Comparison of ENCODE assay signal across 1 cellular context in the genomic region with DNA sequence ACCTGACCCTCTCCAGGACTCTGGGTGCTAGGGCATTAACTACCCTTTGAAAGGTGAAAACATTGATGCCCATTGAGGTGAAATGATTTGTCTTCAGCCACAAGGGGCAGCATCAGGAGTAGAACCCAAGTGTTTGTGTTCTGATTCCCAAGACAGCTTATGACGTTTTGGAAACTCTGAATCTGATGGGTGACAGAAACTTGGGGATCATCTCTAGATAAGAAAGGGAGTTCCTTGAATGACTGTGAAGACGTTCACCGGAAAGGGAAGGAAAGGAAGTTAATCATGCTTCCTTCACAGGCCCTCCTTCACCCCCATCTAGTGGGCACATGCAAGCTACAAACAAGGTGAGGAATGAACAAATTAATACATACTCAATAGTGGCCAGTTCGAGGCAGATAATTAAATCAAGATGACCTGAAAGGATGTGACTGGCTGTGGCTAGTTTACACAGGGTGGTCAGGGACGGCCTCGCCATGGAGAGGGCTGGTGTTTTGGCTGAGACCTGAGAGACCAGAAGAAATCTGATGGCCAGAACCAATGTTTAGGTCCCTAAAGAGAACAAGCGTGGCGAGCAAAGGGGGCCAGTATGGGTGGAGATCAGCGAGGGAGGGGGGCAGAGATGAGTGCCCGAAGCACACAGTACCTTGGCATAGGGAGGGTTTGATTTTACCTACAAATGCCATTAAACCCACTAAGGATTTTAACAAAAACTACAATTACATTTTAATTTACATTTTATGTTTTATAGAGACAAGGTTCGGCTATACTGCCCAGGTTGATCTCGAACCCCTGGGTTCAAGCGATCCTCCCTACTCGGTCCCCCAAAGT.
TF ChIP-seq lines count a peak whose summit lies in the region.

No MANE protein-coding gene starts in this region.

TF ChIP-seq in K562, 482 proteins besides CTCF, POLR2A, EP300 and RAD21 (continued from another document):
- TF ChIP-seq, protein P1, sequence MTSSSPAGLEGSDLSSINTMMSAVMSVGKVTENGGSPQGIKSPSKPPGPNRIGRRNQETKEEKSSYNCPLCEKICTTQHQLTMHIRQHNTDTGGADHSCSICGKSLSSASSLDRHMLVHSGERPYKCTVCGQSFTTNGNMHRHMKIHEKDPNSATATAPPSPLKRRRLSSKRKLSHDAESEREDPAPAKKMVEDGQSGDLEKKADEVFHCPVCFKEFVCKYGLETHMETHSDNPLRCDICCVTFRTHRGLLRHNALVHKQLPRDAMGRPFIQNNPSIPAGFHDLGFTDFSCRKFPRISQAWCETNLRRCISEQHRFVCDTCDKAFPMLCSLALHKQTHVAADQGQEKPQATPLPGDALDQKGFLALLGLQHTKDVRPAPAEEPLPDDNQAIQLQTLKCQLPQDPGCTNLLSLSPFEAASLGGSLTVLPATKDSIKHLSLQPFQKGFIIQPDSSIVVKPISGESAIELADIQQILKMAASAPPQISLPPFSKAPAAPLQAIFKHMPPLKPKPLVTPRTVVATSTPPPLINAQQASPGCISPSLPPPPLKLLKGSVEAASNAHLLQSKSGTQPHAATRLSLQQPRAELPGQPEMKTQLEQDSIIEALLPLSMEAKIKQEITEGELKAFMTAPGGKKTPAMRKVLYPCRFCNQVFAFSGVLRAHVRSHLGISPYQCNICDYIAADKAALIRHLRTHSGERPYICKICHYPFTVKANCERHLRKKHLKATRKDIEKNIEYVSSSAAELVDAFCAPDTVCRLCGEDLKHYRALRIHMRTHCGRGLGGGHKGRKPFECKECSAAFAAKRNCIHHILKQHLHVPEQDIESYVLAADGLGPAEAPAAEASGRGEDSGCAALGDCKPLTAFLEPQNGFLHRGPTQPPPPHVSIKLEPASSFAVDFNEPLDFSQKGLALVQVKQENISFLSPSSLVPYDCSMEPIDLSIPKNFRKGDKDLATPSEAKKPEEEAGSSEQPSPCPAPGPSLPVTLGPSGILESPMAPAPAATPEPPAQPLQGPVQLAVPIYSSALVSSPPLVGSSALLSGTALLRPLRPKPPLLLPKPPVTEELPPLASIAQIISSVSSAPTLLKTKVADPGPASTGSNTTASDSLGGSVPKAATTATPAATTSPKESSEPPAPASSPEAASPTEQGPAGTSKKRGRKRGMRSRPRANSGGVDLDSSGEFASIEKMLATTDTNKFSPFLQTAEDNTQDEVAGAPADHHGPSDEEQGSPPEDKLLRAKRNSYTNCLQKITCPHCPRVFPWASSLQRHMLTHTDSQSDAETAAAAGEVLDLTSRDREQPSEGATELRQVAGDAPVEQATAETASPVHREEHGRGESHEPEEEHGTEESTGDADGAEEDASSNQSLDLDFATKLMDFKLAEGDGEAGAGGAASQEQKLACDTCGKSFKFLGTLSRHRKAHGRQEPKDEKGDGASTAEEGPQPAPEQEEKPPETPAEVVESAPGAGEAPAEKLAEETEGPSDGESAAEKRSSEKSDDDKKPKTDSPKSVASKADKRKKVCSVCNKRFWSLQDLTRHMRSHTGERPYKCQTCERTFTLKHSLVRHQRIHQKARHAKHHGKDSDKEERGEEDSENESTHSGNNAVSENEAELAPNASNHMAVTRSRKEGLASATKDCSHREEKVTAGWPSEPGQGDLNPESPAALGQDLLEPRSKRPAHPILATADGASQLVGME (CRISPR knock-in tag; IDR thresholded peaks at IDR 0.05) = no peak
- TF ChIP-seq, protein P2, sequence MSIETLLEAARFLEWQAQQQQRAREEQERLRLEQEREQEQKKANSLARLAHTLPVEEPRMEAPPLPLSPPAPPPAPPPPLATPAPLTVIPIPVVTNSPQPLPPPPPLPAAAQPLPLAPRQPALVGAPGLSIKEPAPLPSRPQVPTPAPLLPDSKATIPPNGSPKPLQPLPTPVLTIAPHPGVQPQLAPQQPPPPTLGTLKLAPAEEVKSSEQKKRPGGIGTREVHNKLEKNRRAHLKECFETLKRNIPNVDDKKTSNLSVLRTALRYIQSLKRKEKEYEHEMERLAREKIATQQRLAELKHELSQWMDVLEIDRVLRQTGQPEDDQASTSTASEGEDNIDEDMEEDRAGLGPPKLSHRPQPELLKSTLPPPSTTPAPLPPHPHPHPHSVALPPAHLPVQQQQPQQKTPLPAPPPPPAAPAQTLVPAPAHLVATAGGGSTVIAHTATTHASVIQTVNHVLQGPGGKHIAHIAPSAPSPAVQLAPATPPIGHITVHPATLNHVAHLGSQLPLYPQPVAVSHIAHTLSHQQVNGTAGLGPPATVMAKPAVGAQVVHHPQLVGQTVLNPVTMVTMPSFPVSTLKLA (conservative IDR thresholded peaks at IDR 0.05) = peak in 1 of 2 experiments; percentile 47; a peak in 2 of 4 replicates
- TF ChIP-seq, protein P3, sequence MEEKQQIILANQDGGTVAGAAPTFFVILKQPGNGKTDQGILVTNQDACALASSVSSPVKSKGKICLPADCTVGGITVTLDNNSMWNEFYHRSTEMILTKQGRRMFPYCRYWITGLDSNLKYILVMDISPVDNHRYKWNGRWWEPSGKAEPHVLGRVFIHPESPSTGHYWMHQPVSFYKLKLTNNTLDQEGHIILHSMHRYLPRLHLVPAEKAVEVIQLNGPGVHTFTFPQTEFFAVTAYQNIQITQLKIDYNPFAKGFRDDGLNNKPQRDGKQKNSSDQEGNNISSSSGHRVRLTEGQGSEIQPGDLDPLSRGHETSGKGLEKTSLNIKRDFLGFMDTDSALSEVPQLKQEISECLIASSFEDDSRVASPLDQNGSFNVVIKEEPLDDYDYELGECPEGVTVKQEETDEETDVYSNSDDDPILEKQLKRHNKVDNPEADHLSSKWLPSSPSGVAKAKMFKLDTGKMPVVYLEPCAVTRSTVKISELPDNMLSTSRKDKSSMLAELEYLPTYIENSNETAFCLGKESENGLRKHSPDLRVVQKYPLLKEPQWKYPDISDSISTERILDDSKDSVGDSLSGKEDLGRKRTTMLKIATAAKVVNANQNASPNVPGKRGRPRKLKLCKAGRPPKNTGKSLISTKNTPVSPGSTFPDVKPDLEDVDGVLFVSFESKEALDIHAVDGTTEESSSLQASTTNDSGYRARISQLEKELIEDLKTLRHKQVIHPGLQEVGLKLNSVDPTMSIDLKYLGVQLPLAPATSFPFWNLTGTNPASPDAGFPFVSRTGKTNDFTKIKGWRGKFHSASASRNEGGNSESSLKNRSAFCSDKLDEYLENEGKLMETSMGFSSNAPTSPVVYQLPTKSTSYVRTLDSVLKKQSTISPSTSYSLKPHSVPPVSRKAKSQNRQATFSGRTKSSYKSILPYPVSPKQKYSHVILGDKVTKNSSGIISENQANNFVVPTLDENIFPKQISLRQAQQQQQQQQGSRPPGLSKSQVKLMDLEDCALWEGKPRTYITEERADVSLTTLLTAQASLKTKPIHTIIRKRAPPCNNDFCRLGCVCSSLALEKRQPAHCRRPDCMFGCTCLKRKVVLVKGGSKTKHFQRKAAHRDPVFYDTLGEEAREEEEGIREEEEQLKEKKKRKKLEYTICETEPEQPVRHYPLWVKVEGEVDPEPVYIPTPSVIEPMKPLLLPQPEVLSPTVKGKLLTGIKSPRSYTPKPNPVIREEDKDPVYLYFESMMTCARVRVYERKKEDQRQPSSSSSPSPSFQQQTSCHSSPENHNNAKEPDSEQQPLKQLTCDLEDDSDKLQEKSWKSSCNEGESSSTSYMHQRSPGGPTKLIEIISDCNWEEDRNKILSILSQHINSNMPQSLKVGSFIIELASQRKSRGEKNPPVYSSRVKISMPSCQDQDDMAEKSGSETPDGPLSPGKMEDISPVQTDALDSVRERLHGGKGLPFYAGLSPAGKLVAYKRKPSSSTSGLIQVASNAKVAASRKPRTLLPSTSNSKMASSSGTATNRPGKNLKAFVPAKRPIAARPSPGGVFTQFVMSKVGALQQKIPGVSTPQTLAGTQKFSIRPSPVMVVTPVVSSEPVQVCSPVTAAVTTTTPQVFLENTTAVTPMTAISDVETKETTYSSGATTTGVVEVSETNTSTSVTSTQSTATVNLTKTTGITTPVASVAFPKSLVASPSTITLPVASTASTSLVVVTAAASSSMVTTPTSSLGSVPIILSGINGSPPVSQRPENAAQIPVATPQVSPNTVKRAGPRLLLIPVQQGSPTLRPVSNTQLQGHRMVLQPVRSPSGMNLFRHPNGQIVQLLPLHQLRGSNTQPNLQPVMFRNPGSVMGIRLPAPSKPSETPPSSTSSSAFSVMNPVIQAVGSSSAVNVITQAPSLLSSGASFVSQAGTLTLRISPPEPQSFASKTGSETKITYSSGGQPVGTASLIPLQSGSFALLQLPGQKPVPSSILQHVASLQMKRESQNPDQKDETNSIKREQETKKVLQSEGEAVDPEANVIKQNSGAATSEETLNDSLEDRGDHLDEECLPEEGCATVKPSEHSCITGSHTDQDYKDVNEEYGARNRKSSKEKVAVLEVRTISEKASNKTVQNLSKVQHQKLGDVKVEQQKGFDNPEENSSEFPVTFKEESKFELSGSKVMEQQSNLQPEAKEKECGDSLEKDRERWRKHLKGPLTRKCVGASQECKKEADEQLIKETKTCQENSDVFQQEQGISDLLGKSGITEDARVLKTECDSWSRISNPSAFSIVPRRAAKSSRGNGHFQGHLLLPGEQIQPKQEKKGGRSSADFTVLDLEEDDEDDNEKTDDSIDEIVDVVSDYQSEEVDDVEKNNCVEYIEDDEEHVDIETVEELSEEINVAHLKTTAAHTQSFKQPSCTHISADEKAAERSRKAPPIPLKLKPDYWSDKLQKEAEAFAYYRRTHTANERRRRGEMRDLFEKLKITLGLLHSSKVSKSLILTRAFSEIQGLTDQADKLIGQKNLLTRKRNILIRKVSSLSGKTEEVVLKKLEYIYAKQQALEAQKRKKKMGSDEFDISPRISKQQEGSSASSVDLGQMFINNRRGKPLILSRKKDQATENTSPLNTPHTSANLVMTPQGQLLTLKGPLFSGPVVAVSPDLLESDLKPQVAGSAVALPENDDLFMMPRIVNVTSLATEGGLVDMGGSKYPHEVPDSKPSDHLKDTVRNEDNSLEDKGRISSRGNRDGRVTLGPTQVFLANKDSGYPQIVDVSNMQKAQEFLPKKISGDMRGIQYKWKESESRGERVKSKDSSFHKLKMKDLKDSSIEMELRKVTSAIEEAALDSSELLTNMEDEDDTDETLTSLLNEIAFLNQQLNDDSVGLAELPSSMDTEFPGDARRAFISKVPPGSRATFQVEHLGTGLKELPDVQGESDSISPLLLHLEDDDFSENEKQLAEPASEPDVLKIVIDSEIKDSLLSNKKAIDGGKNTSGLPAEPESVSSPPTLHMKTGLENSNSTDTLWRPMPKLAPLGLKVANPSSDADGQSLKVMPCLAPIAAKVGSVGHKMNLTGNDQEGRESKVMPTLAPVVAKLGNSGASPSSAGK (IDR thresholded peaks at IDR 0.05) = peak; percentile 39
- TF ChIP-seq CREB1 (IDR thresholded peaks at IDR 0.05) (peak; percentile 54), CREB1 (CRISPR knock-in tag; IDR thresholded peaks at IDR 0.05) (peak; percentile 79), ATF7 (IDR thresholded peaks at IDR 0.05) (peak; percentile 86)
- TF ChIP-seq, protein P4, sequence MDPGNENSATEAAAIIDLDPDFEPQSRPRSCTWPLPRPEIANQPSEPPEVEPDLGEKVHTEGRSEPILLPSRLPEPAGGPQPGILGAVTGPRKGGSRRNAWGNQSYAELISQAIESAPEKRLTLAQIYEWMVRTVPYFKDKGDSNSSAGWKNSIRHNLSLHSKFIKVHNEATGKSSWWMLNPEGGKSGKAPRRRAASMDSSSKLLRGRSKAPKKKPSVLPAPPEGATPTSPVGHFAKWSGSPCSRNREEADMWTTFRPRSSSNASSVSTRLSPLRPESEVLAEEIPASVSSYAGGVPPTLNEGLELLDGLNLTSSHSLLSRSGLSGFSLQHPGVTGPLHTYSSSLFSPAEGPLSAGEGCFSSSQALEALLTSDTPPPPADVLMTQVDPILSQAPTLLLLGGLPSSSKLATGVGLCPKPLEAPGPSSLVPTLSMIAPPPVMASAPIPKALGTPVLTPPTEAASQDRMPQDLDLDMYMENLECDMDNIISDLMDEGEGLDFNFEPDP (CRISPR knock-in tag; IDR thresholded peaks at IDR 0.05) = no peak
